Comparison of ENCODE assay signal across 29 cellular contexts in the genomic region with DNA sequence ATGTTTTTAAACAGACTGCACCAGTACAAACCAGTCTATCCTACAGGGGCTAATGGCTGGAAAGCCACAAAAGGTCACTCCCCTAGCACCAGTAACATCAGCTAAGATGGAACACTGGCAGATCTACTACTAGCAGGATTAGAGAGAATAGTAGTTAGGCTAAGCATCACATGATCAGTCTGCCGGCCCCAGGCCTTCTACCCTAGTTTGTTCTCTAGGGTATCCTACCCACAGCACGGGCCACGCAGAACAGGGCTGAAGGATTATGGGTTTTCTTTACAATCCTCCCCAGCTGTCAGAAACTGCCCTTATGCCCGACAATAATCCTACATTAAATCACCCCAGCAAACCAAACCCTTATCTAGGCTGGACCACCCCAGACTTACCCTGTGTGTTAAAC.
DNase-seq lines count a peak whose midpoint lies in the region; ATAC-seq, FAIRE-seq and TF ChIP-seq lines count a peak whose summit lies in the region.
"Had no signal": no experiment of that assay in that cellular context is flagged by ENCODE, and none has a peak within 500 bp of the region (broad histone marks: within the 10 kb centered on the region; RNA-seq: fewer than 3 reads in every experiment).

No MANE protein-coding gene starts in this region.

- no peak overlapping the region for H3K9ac ChIP-seq in K562 (ENCODE audit: insufficient read depth in 1 of 2, low read depth in 2 of 2, low read length in 2 of 2)
- H3K9ac ChIP-seq: BLaER1 had no signal

- peak overlapping the region in 2 of 3 experiments; percentile 23 to 58 for H3K27ac Mint-ChIP-seq in nephron
- H3K27ac Mint-ChIP-seq: CD14-positive monocyte; CD4-positive, alpha-beta memory T cell; CD4-positive, CD25-positive, alpha-beta regulatory T cell had no signal

- no peak overlapping the region for H3K4me3 Mint-ChIP-seq in nephron
- H3K4me3 Mint-ChIP-seq: CD14-positive monocyte; CD4-positive, alpha-beta memory T cell; CD4-positive, CD25-positive, alpha-beta regulatory T cell; CD8-positive, alpha-beta memory T cell had no signal

- H4K20me1 ChIP-seq in K562 (replicated peaks; ENCODE audit: control insufficient read depth, insufficient read depth, low read length), result no peaks in the 10 kb centered on the region
- H4K20me1 ChIP-seq: BLaER1 had no signal

- no peak for ATAC-seq in heart right ventricle
- no peak for ATAC-seq in K562
- no peak for ATAC-seq in gastrocnemius medialis
- ATAC-seq: GM12878 had no signal

- H3K36me3 Mint-ChIP-seq in nephron (ENCODE audit: low read depth), result no peaks in the 10 kb centered on the region
- H3K36me3 Mint-ChIP-seq: CD4-positive, alpha-beta memory T cell; CD4-positive, CD25-positive, alpha-beta regulatory T cell had no signal

- H3K27me3 Mint-ChIP-seq in nephron (ENCODE audit: low read depth), result peaks cover 36% of the 10 kb centered on the region

- DNase-seq in left ventricle myocardium inferior, result no peak
- no peak for DNase-seq in heart right ventricle
- no peak for DNase-seq in K562 (ENCODE audit: extremely low read depth in 1 of 4, low spot score in 3 of 4)
- DNase-seq in gastrocnemius medialis, result no peak
- DNase-seq in hypothalamus (lab: John Stamatoyannopoulos, UW), result no peak
- no peak for DNase-seq in cortex of kidney (lab: John Stamatoyannopoulos, UW)
- DNase-seq in ascending aorta (ENCODE audit: low spot score in 2 of 2), result no peak
- DNase-seq: 8988T; ACHN; BE2C; C1 segment of cervical spinal cord; CD4-positive, alpha-beta memory T cell; CD4-positive, CD25-positive, alpha-beta regulatory T cell; CD8-positive, alpha-beta memory T cell; COR-L47; DMS 273 treated with DMSO at 0.1 percent for 48 hours; DMS153; DMS53; DMS79; DND-41; EL; GDM1 had no signal

- POLR2A ChIA-PET in K562 (lab: Yijun Ruan, JAX), result interaction anchor here (0.7 kb wide), 1 partner anchor 84 kb away, joined by 4 read pairs; no protein-coding TSS in a partner anchor

- H3K36me3 ChIP-seq in left ventricle myocardium inferior (no peaks in the 10 kb centered on the region), heart right ventricle (no peaks in the 10 kb centered on the region), K562 (ENCODE audit: control insufficient read depth, insufficient read depth, low read length) (no peaks in the 10 kb centered on the region), gastrocnemius medialis (no peaks in the 10 kb centered on the region), ascending aorta (no peaks in the 10 kb centered on the region)
- H3K36me3 ChIP-seq: BE2C, BLaER1 had no signal

- FAIRE-seq in K562 (lab: Jason Lieb, UNC), result no peak
- FAIRE-seq: A204.1, GM12878, GM12892, GM18507 had no signal

- BruUV-seq in K562 (replicated peaks; lab: Mats Ljungman, UMichigan), result no TSS peak

- H3K9me1 ChIP-seq in K562 (ENCODE audit: control insufficient read depth, insufficient read depth, low read length), result no peaks in the 10 kb centered on the region

- intact Hi-C loops in left ventricle myocardium inferior (cut with micrococcal nuclease), result no loop called here
- intact Hi-C loops in heart right ventricle (cut with DNase I), result loop anchor here in 1 of 10 donors (10.0 kb wide), 1 partner anchor 150 kb away; no protein-coding TSS in a partner anchor
- intact Hi-C loops in K562 (cut with micrococcal nuclease), result no loop called here
- intact Hi-C loops in gastrocnemius medialis (cut with DNase I; ENCODE audit: low total_unique reads), result no loop called here
- intact Hi-C loops in ascending aorta (cut with DNase I), result no loop called here

- TF ChIP-seq EP300 in K562 (IDR thresholded peaks at IDR 0.05; ENCODE audit: low read length), result no peak

- no peak overlapping the region for H3K4me2 ChIP-seq in K562 (ENCODE audit: insufficient read depth, low read length)
- H3K4me2 ChIP-seq: BLaER1 had no signal

- no peak for TF ChIP-seq CTCF in left ventricle myocardium inferior (IDR thresholded peaks at IDR 0.05; ENCODE audit: borderline replicate concordance)
- no peak for TF ChIP-seq CTCF in heart right ventricle (IDR thresholded peaks at IDR 0.05)
- no peak for TF ChIP-seq CTCF in K562 (IDR thresholded peaks at IDR 0.05 in 2 of 3, conservative IDR thresholded peaks at IDR 0.05 in 1 of 3; ENCODE audit: insufficient read depth in 2 of 3, low read depth in 1 of 3, low read length in 3 of 3)
- no peak for TF ChIP-seq CTCF in nephron (IDR thresholded peaks at IDR 0.05; ENCODE audit: unreplicated experiment in 3 of 3)
- no peak for TF ChIP-seq CTCF in gastrocnemius medialis (IDR thresholded peaks at IDR 0.05 in 4 of 5, conservative IDR thresholded peaks at IDR 0.05 in 1 of 5)
- TF ChIP-seq CTCF in ascending aorta (IDR thresholded peaks at IDR 0.05), result no peak

- H3K79me2 ChIP-seq in K562 (ENCODE audit: control insufficient read depth, insufficient read depth, low read length), result no peaks in the 10 kb centered on the region

- H3K4me1 ChIP-seq in left ventricle myocardium inferior, result peaks cover 61% of the 10 kb centered on the region
- peaks cover 0 to 55% (median 25%) of the 10 kb centered on the region in 9 donors for H3K4me1 ChIP-seq in heart right ventricle
- H3K4me1 ChIP-seq in K562 (replicated peaks in 1 of 2; ENCODE audit: control insufficient read depth in 2 of 2, insufficient read depth in 2 of 2, low read length in 2 of 2), result peaks cover 11 to 15% of the 10 kb centered on the region in 2 experiments
- peaks cover 35 to 41% of the 10 kb centered on the region in 2 donors for H3K4me1 ChIP-seq in gastrocnemius medialis
- no peaks in the 10 kb centered on the region for H3K4me1 ChIP-seq in ascending aorta

- H3K4me1 Mint-ChIP-seq in nephron, result peaks cover 47% of the 10 kb centered on the region
- H3K4me1 Mint-ChIP-seq: CD4-positive, alpha-beta memory T cell; CD4-positive, CD25-positive, alpha-beta regulatory T cell; CD8-positive, alpha-beta memory T cell had no signal

- H3K9me3 ChIP-seq in left ventricle myocardium inferior (replicated peaks) (no peaks in the 10 kb centered on the region), heart right ventricle (no peaks in the 10 kb centered on the region), K562 (replicated peaks; ENCODE audit: control insufficient read depth, insufficient read depth, low read depth, low read length) (no peaks in the 10 kb centered on the region), gastrocnemius medialis (no peaks in the 10 kb centered on the region), ascending aorta (no peaks in the 10 kb centered on the region)
- H3K9me3 ChIP-seq: BE2C had no signal

- H3K27me3 ChIP-seq in left ventricle myocardium inferior (ENCODE audit: low read depth), result no peaks in the 10 kb centered on the region
- no peaks in the 10 kb centered on the region for H3K27me3 ChIP-seq in heart right ventricle
- H3K27me3 ChIP-seq in K562 (ENCODE audit: control insufficient read depth in 2 of 2, insufficient read depth in 2 of 2, low read length in 2 of 2), result no peaks in the 10 kb centered on the region
- no peaks in the 10 kb centered on the region for H3K27me3 ChIP-seq in gastrocnemius medialis
- no peaks in the 10 kb centered on the region for H3K27me3 ChIP-seq in ascending aorta
- H3K27me3 ChIP-seq: BE2C, BLaER1 had no signal

- TF ChIP-seq POLR2A in K562 (conservative IDR thresholded peaks at IDR 0.05) (no peak), gastrocnemius medialis (IDR thresholded peaks at IDR 0.05) (no peak)

- H3K9me3 Mint-ChIP-seq in nephron, result no peaks in the 10 kb centered on the region
- H3K9me3 Mint-ChIP-seq: CD4-positive, CD25-positive, alpha-beta regulatory T cell; CD8-positive, alpha-beta memory T cell had no signal

- no peak for TF ChIP-seq RAD21 in K562 (CRISPR knock-in tag; conservative IDR thresholded peaks at IDR 0.05 in 1 of 2, IDR thresholded peaks at IDR 0.05 in 1 of 2)

- H3K4me3 ChIP-seq in left ventricle myocardium inferior (no peak overlapping the region), heart right ventricle (no peak overlapping the region), K562 (no peak overlapping the region), gastrocnemius medialis (no peak overlapping the region), ascending aorta (no peak overlapping the region)
- H3K4me3 ChIP-seq: BLaER1, GM12878 had no signal

- H3K27ac ChIP-seq in left ventricle myocardium inferior (replicated peaks) (peak overlapping the region; percentile 18), heart right ventricle (no peak overlapping the region), K562 (ENCODE audit: extremely low read depth, low read depth, low read length) (no peak overlapping the region), gastrocnemius medialis (peak overlapping the region in 3 of 4 donors; percentile 98 to 99 (median 98)), ascending aorta (no peak overlapping the region)
- H3K27ac ChIP-seq: BLaER1 had no signal

- 82 to 90% methylated on average over 4 of the region's 4 CpGs for WGBS in heart right ventricle, 2 donors
- WGBS in K562 (ENCODE audit: insufficient coverage, low coverage, missing lambda C conversion rate), result 50% methylated on average over 4 of the region's 4 CpGs

- no peak overlapping the region for H2AFZ ChIP-seq in K562 (ENCODE audit: low read depth, low read length)

- in situ Hi-C loops in K562 (cut with MboI) (no loop called here), gastrocnemius medialis (cut with MboI; ENCODE audit: low sequenced_read_pairs in 4 of 4) (loop anchor here in 3 of 4 donors (25.0 kb wide), 2 partner anchors 168 to 193 kb away; no protein-coding TSS in a partner anchor)

- CTCF ChIA-PET in K562 (lab: Yijun Ruan, JAX; ENCODE audit: low intra/inter-chr PET ratio), result no interaction called here

TF ChIP-seq in K562, 482 proteins besides CTCF, POLR2A, EP300 and RAD21:
- TF ChIP-seq HEY1 (CRISPR knock-in tag; IDR thresholded peaks at IDR 0.05; ENCODE audit: borderline replicate concordance), result no peak
- TF ChIP-seq, protein P1, sequence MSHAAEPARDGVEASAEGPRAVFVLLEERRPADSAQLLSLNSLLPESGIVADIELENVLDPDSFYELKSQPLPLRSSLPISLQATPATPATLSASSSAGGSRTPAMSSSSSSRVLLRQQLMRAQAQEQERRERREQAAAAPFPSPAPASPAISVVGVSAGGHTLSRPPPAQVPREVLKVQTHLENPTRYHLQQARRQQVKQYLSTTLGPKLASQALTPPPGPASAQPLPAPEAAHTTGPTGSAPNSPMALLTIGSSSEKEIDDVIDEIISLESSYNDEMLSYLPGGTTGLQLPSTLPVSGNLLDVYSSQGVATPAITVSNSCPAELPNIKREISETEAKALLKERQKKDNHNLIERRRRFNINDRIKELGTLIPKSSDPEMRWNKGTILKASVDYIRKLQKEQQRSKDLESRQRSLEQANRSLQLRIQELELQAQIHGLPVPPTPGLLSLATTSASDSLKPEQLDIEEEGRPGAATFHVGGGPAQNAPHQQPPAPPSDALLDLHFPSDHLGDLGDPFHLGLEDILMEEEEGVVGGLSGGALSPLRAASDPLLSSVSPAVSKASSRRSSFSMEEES (CRISPR knock-in tag; IDR thresholded peaks at IDR 0.05), result peak; percentile 53; the same call in 1 of the 2 replicates

Comparison
In these comparisons a context has a peak if more than half of its experiments do, and no peak if none do; other contexts are left out.
1. H3K27ac ChIP-seq: peak in left ventricle myocardium inferior (single experiment) and gastrocnemius medialis (3 of 4); none in heart right ventricle (0 of 10), K562 (single experiment) and ascending aorta (0 of 2).